In the genomic region with DNA sequence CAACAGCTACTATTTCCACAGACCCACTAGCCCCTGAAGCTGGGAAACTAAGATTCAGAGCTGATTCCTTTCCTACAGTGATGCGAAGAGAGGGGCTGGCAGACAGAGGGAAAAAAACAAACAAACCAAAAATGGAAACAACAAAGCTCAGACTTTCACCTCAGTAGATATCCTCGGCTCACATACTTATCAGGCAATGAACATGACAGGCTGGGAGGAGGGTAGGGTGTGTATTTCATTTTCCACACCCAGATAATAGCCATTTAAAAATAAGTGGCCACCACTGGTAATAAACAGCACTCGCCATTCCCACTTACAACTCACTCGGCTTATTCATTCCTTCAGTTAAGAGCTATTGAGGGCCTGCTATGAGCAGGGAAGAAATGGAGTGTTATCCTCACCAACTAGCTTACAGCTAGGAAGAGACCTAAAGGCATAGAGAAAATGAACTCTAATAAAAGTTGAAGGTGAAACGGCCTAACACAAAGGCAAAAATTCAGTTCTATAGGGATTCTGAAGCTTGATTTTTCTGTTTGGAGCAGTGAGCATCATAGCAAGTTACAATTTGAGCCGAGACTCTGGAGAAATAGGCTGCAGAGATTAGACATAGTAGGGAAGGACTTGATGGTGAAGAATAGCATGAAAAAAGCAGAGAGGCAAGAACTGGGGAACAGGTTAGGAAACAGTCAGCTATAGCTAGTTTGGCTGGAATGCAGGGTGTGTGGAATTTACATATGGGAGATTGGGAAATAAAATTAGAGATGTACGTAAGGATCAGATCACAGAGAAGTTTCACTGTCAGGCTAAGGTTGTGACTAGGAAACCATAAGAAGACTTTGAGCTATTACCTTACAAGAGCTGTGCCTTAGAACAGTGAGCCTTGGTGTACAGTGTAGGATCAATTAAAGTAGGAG, we compare ENCODE assay signal across 20 cellular contexts. TPM values are rescaled to one million over a fixed set of nuclear protein-coding genes. Genes with fewer than 3 reads are reported as not detected.
DNase-seq lines count a peak whose midpoint lies in the region; ATAC-seq, FAIRE-seq and TF ChIP-seq lines count a peak whose summit lies in the region.
"Had no signal": no experiment of that assay in that cellular context is flagged by ENCODE, and none has a peak within 500 bp of the region (broad histone marks: within the 10 kb centered on the region; RNA-seq: fewer than 3 reads in every experiment).

No MANE protein-coding gene starts in this region.

- H3K27me3 ChIP-seq in breast epithelium, result no peaks in the 10 kb centered on the region
- H3K27me3 ChIP-seq in H1 (replicated peaks in 1 of 4; ENCODE audit: control insufficient read depth in 3 of 4, extremely low read depth in 1 of 4, insufficient read depth in 3 of 4, low read length in 3 of 4), result no peaks in the 10 kb centered on the region
- H3K27me3 ChIP-seq in mesenchymal stem cell (ENCODE audit: control insufficient read depth in 1 of 2, insufficient read depth in 1 of 2, low read length in 2 of 2), result no peaks in the 10 kb centered on the region
- no peaks in the 10 kb centered on the region for H3K27me3 ChIP-seq in WERI-Rb-1 (ENCODE audit: insufficient read depth, low read depth, severe bottlenecking)

- no peak overlapping the region for H3K27ac ChIP-seq in breast epithelium
- no peak overlapping the region for H3K27ac ChIP-seq in H1 (ENCODE audit: low read depth, low read length)
- H3K27ac ChIP-seq in mesenchymal stem cell (ENCODE audit: low read length, poor library complexity, severe bottlenecking), result no peak overlapping the region
- H3K27ac ChIP-seq in WERI-Rb-1, result no peak overlapping the region
- H3K27ac ChIP-seq: 22Rv1, KMS-11 had no signal

- H2BK120ac ChIP-seq in H1 (replicated peaks; ENCODE audit: low read depth, low read length) (no peak overlapping the region), mesenchymal stem cell (ENCODE audit: low read depth, low read length) (no peak overlapping the region)

- H4K91ac ChIP-seq in H1 (replicated peaks; ENCODE audit: insufficient read length, low read length), result no peak overlapping the region
- H4K91ac ChIP-seq in mesenchymal stem cell (ENCODE audit: low read length), result no peak overlapping the region

- H4K5ac ChIP-seq in H1 (ENCODE audit: insufficient read length, low read depth, low read length), result no peak overlapping the region

- H3K23me2 ChIP-seq in H1 (ENCODE audit: low read depth, low read length), result peaks cover 2% of the 10 kb centered on the region; the same call in 1 of the 2 replicates

- TF ChIP-seq POLR2A in breast epithelium (IDR thresholded peaks at IDR 0.05), result no peak
- no peak for TF ChIP-seq POLR2A in H1 (IDR thresholded peaks at IDR 0.05; ENCODE audit: control extremely low read depth in 1 of 2, low read depth in 2 of 2, low read length in 2 of 2)

- no peak overlapping the region for H4K8ac ChIP-seq in H1 (ENCODE audit: extremely low read depth, insufficient read depth, low read length)
- no peak overlapping the region for H4K8ac ChIP-seq in mesenchymal stem cell (ENCODE audit: low read length)

- H3K4ac ChIP-seq in H1 (replicated peaks; ENCODE audit: insufficient read length, low read depth, low read length), result no peak overlapping the region
- no peak overlapping the region for H3K4ac ChIP-seq in mesenchymal stem cell (ENCODE audit: low read depth in 1 of 2, low read length in 2 of 2)

- H2BK12ac ChIP-seq in H1 (ENCODE audit: low read depth, low read length) (no peak overlapping the region), mesenchymal stem cell (ENCODE audit: low read length in 2 of 2) (no peak overlapping the region)

- H2BK15ac ChIP-seq in H1 (ENCODE audit: low read length) (no peak overlapping the region), mesenchymal stem cell (ENCODE audit: low read depth, poor library complexity, severe bottlenecking) (no peak overlapping the region)

- H3K4me2 ChIP-seq in H1 (ENCODE audit: insufficient read depth in 1 of 2, low read depth in 2 of 2, low read length in 2 of 2), result no peak overlapping the region
- H3K4me2 ChIP-seq in mesenchymal stem cell (ENCODE audit: low read length, poor library complexity, severe bottlenecking), result no peak overlapping the region
- H3K4me2 ChIP-seq: KMS-11 had no signal

- CTCF ChIA-PET in MCF 10A (lab: Yijun Ruan, JAX) (interaction anchor here (0.6 to 6.2 kb wide), 18 partner anchors 11 to 796 kb away, joined by 3 to 56 read pairs (median 5); a partner anchor contains a TSS), H1 (lab: Charles Lee; ENCODE audit: partially characterized antibody) (interaction anchor here (0.8 to 1.7 kb wide), 7 partner anchors 10 to 285 kb away, joined by 3 to 5 read pairs (median 4); a partner anchor contains a TSS)

- peaks cover 15% of the 10 kb centered on the region for H3K9me3 Mint-ChIP-seq in MCF 10A (ENCODE audit: unreplicated experiment)
- no peaks in the 10 kb centered on the region for H3K9me3 Mint-ChIP-seq in type B pancreatic cell

- peak overlapping the region; percentile 6 for H3K27ac Mint-ChIP-seq in MCF 10A (ENCODE audit: low read depth, unreplicated experiment)
- peak overlapping the region; percentile 10 for H3K27ac Mint-ChIP-seq in type B pancreatic cell
- H3K27ac Mint-ChIP-seq: CD4-positive, alpha-beta memory T cell had no signal

- BruUV-seq in MCF 10A (replicated peaks; lab: Mats Ljungman, UMichigan), result no TSS peak

- peaks cover 8% of the 10 kb centered on the region for H3K4me1 Mint-ChIP-seq in MCF 10A (ENCODE audit: insufficient read depth, unreplicated experiment)
- H3K4me1 Mint-ChIP-seq in type B pancreatic cell (ENCODE audit: unreplicated experiment), result peaks cover 12% of the 10 kb centered on the region
- H3K4me1 Mint-ChIP-seq: CD4-positive, alpha-beta memory T cell had no signal

- H3K9me3 ChIP-seq in breast epithelium (no peaks in the 10 kb centered on the region), H1 (ENCODE audit: insufficient read depth in 2 of 2, low read depth in 1 of 2, low read length in 1 of 2) (no peaks in the 10 kb centered on the region), mesenchymal stem cell (ENCODE audit: control insufficient read depth, low read length) (no peaks in the 10 kb centered on the region), WERI-Rb-1 (ENCODE audit: severe bottlenecking) (no peaks in the 10 kb centered on the region)

- H3K36me3 Mint-ChIP-seq in MCF 10A (ENCODE audit: insufficient read depth, unreplicated experiment) (no peaks in the 10 kb centered on the region), type B pancreatic cell (no peaks in the 10 kb centered on the region)
- H3K36me3 Mint-ChIP-seq: CD4-positive, alpha-beta memory T cell had no signal

- H2AK5ac ChIP-seq in H1 (ENCODE audit: low read depth, low read length) (no peak overlapping the region), mesenchymal stem cell (ENCODE audit: low read length, severe bottlenecking) (peak overlapping the region; percentile 23)

- H2AFZ ChIP-seq in H1 (ENCODE audit: low read length) (peak overlapping the region; percentile 74), mesenchymal stem cell (ENCODE audit: low read depth, low read length) (no peak overlapping the region)

- FAIRE-seq in H1 (lab: Jason Lieb, UNC), result no peak
- FAIRE-seq: D721Med had no signal

- POLR2A ChIA-PET in MCF 10A (lab: Yijun Ruan, JAX), result interaction anchor here (0.6 to 3.5 kb wide), 9 partner anchors 32 to 502 kb away, joined by 3 to 20 read pairs (median 4); a partner anchor contains a TSS
- POLR2A ChIA-PET in H1 (lab: Charles Lee; ENCODE audit: partially characterized antibody), result interaction anchor here (0.6 kb wide), 2 partner anchors 225 to 990 kb away, joined by 3 read pairs; no protein-coding TSS in a partner anchor

- H3K79me1 ChIP-seq in H1 (ENCODE audit: low read depth, low read length), result no peaks in the 10 kb centered on the region
- no peaks in the 10 kb centered on the region for H3K79me1 ChIP-seq in mesenchymal stem cell (replicated peaks; ENCODE audit: low read length, poor library complexity, severe bottlenecking)

- no peaks in the 10 kb centered on the region for H4K20me1 ChIP-seq in H1 (replicated peaks in 1 of 2; ENCODE audit: control insufficient read depth in 1 of 2, insufficient read depth in 2 of 2, low read length in 2 of 2)

- H3K56ac ChIP-seq in H1 (replicated peaks; ENCODE audit: insufficient read length, low read depth, low read length), result no peak overlapping the region

- intact Hi-C loops in MCF 10A (cut with micrococcal nuclease), result loop anchor here (10.0 kb wide), 2 partner anchors 288 to 1078 kb away; no protein-coding TSS in a partner anchor
- intact Hi-C loops in breast epithelium (cut with DNase I; ENCODE audit: low total_unique reads), result loop anchor here (5.0 kb wide), 1 partner anchor 1105 kb away; no protein-coding TSS in a partner anchor
- intact Hi-C loops in left colon (cut with DNase I, micrococcal nuclease), result no loop called here

- no peak overlapping the region for H2BK20ac ChIP-seq in H1 (ENCODE audit: low read length)

- H3K23ac ChIP-seq in H1 (ENCODE audit: insufficient read length) (no peak overlapping the region), mesenchymal stem cell (ENCODE audit: low read length in 2 of 2) (no peak overlapping the region)

- no peaks in the 10 kb centered on the region for H3K36me3 ChIP-seq in breast epithelium
- no peaks in the 10 kb centered on the region for H3K36me3 ChIP-seq in H1 (ENCODE audit: control insufficient read depth in 2 of 4, insufficient read depth in 4 of 4, low read length in 3 of 4)
- H3K36me3 ChIP-seq in mesenchymal stem cell (ENCODE audit: control insufficient read depth in 1 of 2, insufficient read depth in 2 of 2, low read depth in 1 of 2, low read length in 2 of 2), result no peaks in the 10 kb centered on the region
- no peaks in the 10 kb centered on the region for H3K36me3 ChIP-seq in WERI-Rb-1

- H2BK5ac ChIP-seq in H1 (ENCODE audit: low read depth, low read length) (no peak overlapping the region), mesenchymal stem cell (ENCODE audit: low read depth, low read length, poor library complexity, severe bottlenecking) (no peak overlapping the region)

- no peak for TF ChIP-seq CTCF in MCF 10A (IDR thresholded peaks at IDR 0.05; ENCODE audit: unreplicated experiment)
- no peak for TF ChIP-seq CTCF in breast epithelium (IDR thresholded peaks at IDR 0.05)
- no peak for TF ChIP-seq CTCF in H1 (IDR thresholded peaks at IDR 0.05; ENCODE audit: control extremely low read depth in 1 of 3, insufficient read depth in 1 of 3, low read depth in 1 of 3, low read length in 3 of 3)
- TF ChIP-seq CTCF in type B pancreatic cell (conservative IDR thresholded peaks at IDR 0.05), result no peak
- no peak for TF ChIP-seq CTCF in WERI-Rb-1 (IDR thresholded peaks at IDR 0.05; ENCODE audit: low read depth, low read length)

- H3K18ac ChIP-seq in H1 (ENCODE audit: extremely low read depth, low read length) (no peak overlapping the region; the same call in 1 of the 2 replicates), mesenchymal stem cell (ENCODE audit: low read depth in 1 of 2, low read length in 2 of 2) (no peak overlapping the region)

- H3K4me3 ChIP-seq in breast epithelium (no peak overlapping the region), H1 (ENCODE audit: extremely low read depth in 1 of 4, insufficient read depth in 2 of 4, low read depth in 3 of 4, low read length in 4 of 4) (no peak overlapping the region), mesenchymal stem cell (ENCODE audit: insufficient read depth in 1 of 2, low read depth in 1 of 2, low read length in 2 of 2) (no peak overlapping the region), WERI-Rb-1 (ENCODE audit: low read depth, low read length) (no peak overlapping the region)

- DNase-seq in MCF 10A (ENCODE audit: unreplicated experiment) (peak; percentile 8), breast epithelium (ENCODE audit: low spot score in 2 of 2) (no peak), H1 (ENCODE audit: low read depth in 1 of 2, low spot score in 2 of 2) (no peak), mesenchymal stem cell (no peak), type B pancreatic cell (ENCODE audit: extremely low spot score, unreplicated experiment) (no peak), Kasumi-1 (lab: John Stamatoyannopoulos, UW) (no peak), left colon (no peak), WERI-Rb-1 (no peak)
- DNase-seq: CD4-positive, alpha-beta memory T cell; DMS79; MM.1S; NCI-H1092 treated with DMSO at 0.1 percent for 48 hours; NCI-H1694; NCI-H2107; NCI-H446; NCI-H748 treated with DMSO at 0.1 percent for 48 hours; PC-3 had no signal

- H3K79me2 ChIP-seq in H1 (ENCODE audit: control insufficient read depth in 1 of 2, insufficient read depth in 2 of 2, low read length in 2 of 2), result no peaks in the 10 kb centered on the region

- H3K4me3 Mint-ChIP-seq in MCF 10A (ENCODE audit: unreplicated experiment), result no peak overlapping the region
- no peak overlapping the region for H3K4me3 Mint-ChIP-seq in type B pancreatic cell
- H3K4me3 Mint-ChIP-seq: CD4-positive, alpha-beta memory T cell had no signal

- ATAC-seq in left colon, result no peak
- ATAC-seq: PC-3 had no signal

- TF ChIP-seq EP300 in H1 (IDR thresholded peaks at IDR 0.05; ENCODE audit: borderline replicate concordance in 1 of 2, low read depth in 2 of 2, low read length in 2 of 2), result no peak

- no peaks in the 10 kb centered on the region for H3K27me3 Mint-ChIP-seq in MCF 10A (ENCODE audit: insufficient read depth, unreplicated experiment)
- no peaks in the 10 kb centered on the region for H3K27me3 Mint-ChIP-seq in type B pancreatic cell

- H3K9ac ChIP-seq in H1 (replicated peaks in 1 of 4; ENCODE audit: extremely low read depth in 1 of 4, low read depth in 3 of 4, low read length in 3 of 4), result no peak overlapping the region
- no peak overlapping the region for H3K9ac ChIP-seq in mesenchymal stem cell (ENCODE audit: low read length)
- H3K9ac ChIP-seq: KMS-11 had no signal

- TF ChIP-seq RAD21 in H1 (IDR thresholded peaks at IDR 0.05 in 1 of 2, conservative IDR thresholded peaks at IDR 0.05 in 1 of 2; ENCODE audit: low read depth in 2 of 2, low read length in 2 of 2), result no peak

- H3K4me1 ChIP-seq in breast epithelium, result no peaks in the 10 kb centered on the region
- no peaks in the 10 kb centered on the region for H3K4me1 ChIP-seq in H1 (replicated peaks in 1 of 4; ENCODE audit: control insufficient read depth in 3 of 4, insufficient read depth in 4 of 4, low read length in 3 of 4)
- no peaks in the 10 kb centered on the region for H3K4me1 ChIP-seq in mesenchymal stem cell (ENCODE audit: control insufficient read depth, insufficient read depth, low read depth, low read length)

- WGBS in H1 (ENCODE audit: extremely low coverage in 1 of 2, insufficient coverage in 1 of 2, insufficient read length in 1 of 2, insufficient replicate concordance in 2 of 2, low coverage in 1 of 2, low lambda C conversion rate in 2 of 2, missing lambda C conversion rate in 1 of 2), 2 experiments, result 83% methylated on average over 7 of the region's 7 CpGs; no CpG with 5 or more reads in 1 of the 2 experiments
- 80% methylated on average over 5 of the region's 7 CpGs for WGBS in mesenchymal stem cell

- H3K14ac ChIP-seq in H1 (ENCODE audit: insufficient read length) (no peak overlapping the region), mesenchymal stem cell (ENCODE audit: low read length in 2 of 2) (no peak overlapping the region)

RNA-seq across cellular contexts. Expression of a gene that starts 31.8 kb away (rescaled TPM):
- 15.6 and 20.3 TPM in 2 replicates for total RNA-seq in MCF 10A (2022)
- 10 to 100 TPM in 1 of 3 donors, 1 to 10 TPM in 2; 7.7 to 11.1 (median 7.9) TPM for total RNA-seq in breast epithelium
- 0.42 and 0.82 TPM in 2 replicates for total RNA-seq in H1 (2021; fragmentation: NEBNext Ultra II Directional; extraction: Animal tissue kit (Norgen Biotek cat#: 25700))
- 0.11 and 0.23 TPM in 2 replicates for polyA plus RNA-seq in H1 (2011; rRNA removed)
- 0.08 TPM for polyA plus RNA-seq in H1 (2011; cell fraction: cytosol; rRNA removed)
- polyA plus RNA-seq in H1 (2011; cell fraction: nucleus; rRNA removed), result 0.48 TPM
- 0.10 to 0.78 TPM (median 0.24 TPM) in 4 replicates for polyA plus RNA-seq in H1 (2012, experiment 1 of 2)
- polyA plus RNA-seq in H1 (2012, experiment 2 of 2), result not detected
- 0.28 TPM for polyA plus RNA-seq in H1 (2013, experiment 1 of 2)
- polyA plus RNA-seq in H1 (2013, experiment 2 of 2), result 0.22 TPM
- polyA minus RNA-seq in H1 (2011; rRNA and poly(A)+ RNA removed), result 0.19 and 0.24 TPM in 2 replicates
- not detected for polyA minus RNA-seq in H1 (2011; cell fraction: cytosol; rRNA and poly(A)+ RNA removed)
- 0.50 TPM for polyA minus RNA-seq in H1 (2011; cell fraction: nucleus; rRNA and poly(A)+ RNA removed)
- 2.1 TPM for polyA plus RNA-seq in mesenchymal stem cell (2013, experiment 1 of 2)
- 1.7 TPM for polyA plus RNA-seq in mesenchymal stem cell (2013, experiment 2 of 2)
- 10.6 and 34.2 TPM in 2 replicates for total RNA-seq in type B pancreatic cell (ENCODE audit: low replicate concordance)
- total RNA-seq in left colon, result 1 to 10 TPM; 6.6 to 9.7 TPM

Comparison
In these comparisons a context has a peak if more than half of its experiments do, and no peak if none do; other contexts are left out.
1. intact Hi-C loops: an anchor here in MCF 10A (10.0 kb wide) and breast epithelium (5.0 kb wide); none called in left colon.